ENCODE assay signal across 13 cellular contexts in the genomic region with DNA sequence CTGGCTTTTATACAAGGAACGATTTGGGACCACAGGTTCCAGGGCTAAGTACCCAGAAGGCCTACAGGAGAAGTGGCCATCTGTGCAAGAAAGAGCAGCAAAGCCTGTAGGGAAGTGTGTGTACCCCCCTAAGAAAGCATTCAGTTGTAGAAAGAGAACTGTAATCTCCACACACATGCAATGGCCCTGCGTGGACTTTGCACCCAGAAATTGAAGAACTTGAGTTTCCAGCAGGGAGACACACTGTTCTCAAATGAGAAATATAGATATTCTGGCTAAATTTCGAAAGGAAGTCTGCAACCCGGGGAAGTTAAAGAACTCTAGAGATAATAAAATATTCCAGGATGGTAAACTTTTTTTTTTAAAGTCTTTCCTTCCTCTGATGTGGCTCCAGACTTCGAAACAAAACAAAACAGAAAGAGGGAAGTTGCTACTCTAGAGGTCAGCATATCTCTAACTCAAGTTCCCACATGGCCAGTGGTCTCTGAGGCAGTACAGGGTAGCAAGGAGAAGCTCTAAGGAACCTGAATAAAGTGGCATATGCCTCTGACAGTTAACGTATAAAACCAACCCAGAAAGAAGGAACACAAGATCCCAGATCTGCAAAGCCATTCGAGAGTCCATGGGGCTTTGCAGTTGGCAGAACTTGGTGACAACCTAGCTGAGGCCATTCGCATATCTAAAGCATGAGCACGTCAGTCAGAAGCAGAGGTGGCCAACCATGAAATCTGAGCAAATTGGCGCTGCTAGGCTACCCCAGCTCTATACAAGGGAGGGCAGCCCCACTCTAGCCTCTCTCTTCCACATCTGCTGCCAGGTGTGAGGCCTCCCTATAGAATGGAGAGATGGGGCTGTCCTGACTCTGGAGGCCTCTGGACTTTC. TPM values are rescaled to one million over a fixed set of nuclear protein-coding genes. Genes with fewer than 3 reads are reported as not detected.
DNase-seq lines count a peak whose midpoint lies in the region; ATAC-seq lines count a peak whose summit lies in the region.
"Had no signal": no experiment of that assay in that cellular context is flagged by ENCODE, and none has a peak within 500 bp of the region (broad histone marks: within the 10 kb centered on the region; RNA-seq: fewer than 3 reads in every experiment).

No MANE protein-coding gene starts in this region.

- H3K27ac Mint-ChIP-seq in stimulated activated effector memory CD8-positive, alpha-beta T cell treated with anti-CD3 and anti-CD28 coated beads, Interleukin-12 subunit alpha, Interleukin-12 subunit beta, amount 100 ng/mL, for 72 hours: peak overlapping the region; percentile 56

- intact Hi-C loops in left ventricle myocardium superior (cut with micrococcal nuclease): no loop called here

- H3K36me3 Mint-ChIP-seq in stimulated activated effector memory CD8-positive, alpha-beta T cell treated with anti-CD3 and anti-CD28 coated beads, Interleukin-12 subunit alpha, Interleukin-12 subunit beta, amount 100 ng/mL, for 72 hours: no peaks in the 10 kb centered on the region

- peaks cover 41% of the 10 kb centered on the region for H3K4me1 Mint-ChIP-seq in stimulated activated effector memory CD8-positive, alpha-beta T cell treated with anti-CD3 and anti-CD28 coated beads, Interleukin-12 subunit alpha, Interleukin-12 subunit beta, amount 100 ng/mL, for 72 hours

- DNase-seq in SKM-1 (lab: John Stamatoyannopoulos, UW; ENCODE audit: unreplicated experiment): peak; percentile 29
- DNase-seq in left ventricle myocardium superior: no peak
- no peak for DNase-seq in stimulated activated effector memory CD8-positive, alpha-beta T cell treated with anti-CD3 and anti-CD28 coated beads, Interleukin-12 subunit alpha, Interleukin-12 subunit beta, amount 100 ng/mL, for 72 hours (ENCODE audit: low spot score in 2 of 2)
- DNase-seq in dedifferentiated amniotic fluid mesenchymal stem cell (ENCODE audit: extremely low spot score): no peak
- DNase-seq in SW480 (ENCODE audit: low spot score): no peak
- DNase-seq in SHP77 (lab: John Stamatoyannopoulos, UW): no peak
- DNase-seq: IMR-90; NCI-H2081 treated with DMSO at 0.1 percent for 48 hours; NK-92 treated with Interleukin-12 subunit alpha and Interleukin-12 subunit beta, amount 100 ng/mL, for 24 hours; stimulated activated naive CD4-positive, alpha-beta T cell had no signal

- ATAC-seq in HG03342 (IDR thresholded peaks at IDR 0.05; ENCODE audit: unreplicated experiment) (peak; percentile 46), left ventricle myocardium superior (peak; percentile 79), GM18502 (IDR thresholded peaks at IDR 0.05; ENCODE audit: poor library complexity, unreplicated experiment) (no peak)
- ATAC-seq in stimulated activated effector memory CD8-positive, alpha-beta T cell treated with anti-CD3 and anti-CD28 coated beads, Interleukin-12 subunit alpha, Interleukin-12 subunit beta, amount 100 ng/mL, for 72 hours: no peak

- no peaks in the 10 kb centered on the region for H3K9me3 Mint-ChIP-seq in stimulated activated effector memory CD8-positive, alpha-beta T cell treated with anti-CD3 and anti-CD28 coated beads, Interleukin-12 subunit alpha, Interleukin-12 subunit beta, amount 100 ng/mL, for 72 hours
- H3K9me3 Mint-ChIP-seq: neural crest cell had no signal

- no peak overlapping the region for H3K4me3 Mint-ChIP-seq in stimulated activated effector memory CD8-positive, alpha-beta T cell treated with anti-CD3 and anti-CD28 coated beads, Interleukin-12 subunit alpha, Interleukin-12 subunit beta, amount 100 ng/mL, for 72 hours
- H3K4me3 Mint-ChIP-seq: neural crest cell had no signal

RNA-seq across cellular contexts. Expression of gene ELMO1, which starts 56.6 kb away (rescaled TPM):
- total RNA-seq in left ventricle myocardium superior: 13.0 TPM
- total RNA-seq: IMR-90 had no signal

Comparison
In these comparisons a context has a peak if more than half of its experiments do, and no peak if none do; other contexts are left out.
1. ATAC-seq: peak in HG03342 (single experiment) and left ventricle myocardium superior (single experiment); none in stimulated activated effector memory CD8-positive, alpha-beta T cell treated with anti-CD3 and anti-CD28 coated beads, Interleukin-12 subunit alpha, Interleukin-12 subunit beta, amount 100 ng/mL, for 72 hours (single experiment) and GM18502 (single experiment).